In the genomic region with DNA sequence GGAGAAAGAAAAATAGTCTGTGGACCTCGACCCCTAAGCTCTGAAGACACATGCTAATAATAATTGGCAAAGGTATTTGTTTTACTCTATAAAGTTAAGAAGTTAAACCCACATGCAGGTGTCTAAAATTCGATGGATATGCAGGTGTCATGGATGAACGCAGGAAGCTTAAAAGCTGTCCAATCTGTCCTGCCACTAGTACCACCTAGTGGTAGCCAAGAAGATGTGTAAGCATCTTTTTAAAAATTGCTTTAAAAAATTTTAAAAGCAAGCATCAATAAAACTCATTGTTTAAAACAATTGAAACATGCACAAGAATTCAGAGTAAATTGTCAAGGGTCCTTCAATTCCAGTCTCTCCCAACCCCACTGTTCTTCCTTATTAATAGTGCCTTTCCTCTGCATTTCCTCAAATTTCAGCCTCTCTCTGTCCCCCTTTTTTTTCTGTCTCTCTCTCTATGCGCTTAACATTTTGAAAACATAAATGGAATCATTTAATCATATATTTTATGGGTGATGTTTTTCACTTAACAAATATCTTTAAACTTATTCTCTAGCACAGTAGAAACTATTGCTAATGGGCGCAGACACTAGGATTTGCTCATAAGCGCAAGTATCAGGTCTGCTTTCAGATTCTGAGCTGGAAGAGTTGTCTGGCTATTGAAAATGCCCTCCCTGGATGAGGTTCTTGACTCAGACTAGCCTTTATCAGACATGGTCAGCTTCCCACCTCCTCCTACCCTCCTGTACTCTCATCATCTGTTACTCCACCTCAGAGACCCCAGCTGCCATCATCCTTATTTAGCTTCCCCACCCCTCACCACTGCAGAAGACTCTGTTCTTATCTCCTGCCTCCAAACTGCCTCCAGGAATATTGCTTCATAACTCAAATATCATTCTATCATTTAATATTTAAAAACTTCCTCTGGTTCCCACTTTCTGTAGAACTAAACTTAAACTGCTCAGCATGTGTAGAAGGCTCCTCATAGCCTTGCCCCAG, we compare ENCODE assay signal across 8 cellular contexts. TPM values are rescaled to one million over a fixed set of nuclear protein-coding genes. Genes with fewer than 3 reads are reported as not detected.
DNase-seq lines count a peak whose midpoint lies in the region; ATAC-seq and TF ChIP-seq lines count a peak whose summit lies in the region.

No MANE protein-coding gene starts in this region.

- H3K27ac Mint-ChIP-seq in CD8-positive, alpha-beta memory T cell = no peak overlapping the region

- no peaks in the 10 kb centered on the region for H3K27me3 ChIP-seq in CD8-positive, alpha-beta memory T cell (ENCODE audit: insufficient read depth, low read length, poor library complexity, severe bottlenecking)

- ATAC-seq in left colon (peak; percentile 71), HG02571 (IDR thresholded peaks at IDR 0.05; ENCODE audit: unreplicated experiment) (no peak)

- no peaks in the 10 kb centered on the region for H3K36me3 ChIP-seq in CD8-positive, alpha-beta memory T cell (ENCODE audit: insufficient read depth, low read length)

- intact Hi-C loops in left colon (cut with DNase I, micrococcal nuclease) = loop anchor here in 1 of 2 donors (5.0 to 10.0 kb wide), 2 partner anchors 88 to 161 kb away; no protein-coding TSS in a partner anchor

- peak in 3 of 5 donors; percentile 2 to 40 (median 40) for DNase-seq in CD8-positive, alpha-beta memory T cell
- peak; percentile 24 for DNase-seq in NCI-H2171 (lab: John Stamatoyannopoulos, UW)
- DNase-seq in astrocyte of the hippocampus (ENCODE audit: low read depth, low spot score) = peak; percentile 50
- DNase-seq in left colon = no peak
- no peak for DNase-seq in putamen (ENCODE audit: low spot score)
- DNase-seq in islet precursor cell = no peak

- peaks cover 4% of the 10 kb centered on the region for H3K4me1 ChIP-seq in CD8-positive, alpha-beta memory T cell (ENCODE audit: insufficient read depth, low read length)

- CTCF ChIA-PET in CD8-positive, alpha-beta memory T cell (lab: Charles Lee) = interaction anchor here (0.6 to 6.0 kb wide), 14 partner anchors 9 to 161 kb away, joined by 3 to 53 read pairs (median 4); no protein-coding TSS in a partner anchor

- H3K9me3 ChIP-seq in CD8-positive, alpha-beta memory T cell (ENCODE audit: low read length) = no peaks in the 10 kb centered on the region

- POLR2A ChIA-PET in CD8-positive, alpha-beta memory T cell (lab: Charles Lee) = no interaction called here

- H3K27ac ChIP-seq in CD8-positive, alpha-beta memory T cell (ENCODE audit: low read depth, low read length) = no peak overlapping the region

- no peaks in the 10 kb centered on the region for H3K9me3 Mint-ChIP-seq in CD8-positive, alpha-beta memory T cell

- peak; percentile 67 for TF ChIP-seq CTCF in GM12874 (IDR thresholded peaks at IDR 0.05; ENCODE audit: insufficient read depth, low read depth, low read length)

- H3K4me3 Mint-ChIP-seq in CD8-positive, alpha-beta memory T cell = no peak overlapping the region

- no peaks in the 10 kb centered on the region for H3K36me3 Mint-ChIP-seq in CD8-positive, alpha-beta memory T cell

- peaks cover 0 to 7% (median 0%) of the 10 kb centered on the region in 3 donors for H3K4me1 Mint-ChIP-seq in CD8-positive, alpha-beta memory T cell

- H3K4me3 ChIP-seq in CD8-positive, alpha-beta memory T cell (ENCODE audit: low read length) = no peak overlapping the region

- H3K27me3 Mint-ChIP-seq in CD8-positive, alpha-beta memory T cell = peaks cover 11 to 28% of the 10 kb centered on the region in 2 donors

RNA-seq across cellular contexts. Expression of a gene that starts 30.8 kb away (rescaled TPM):
- total RNA-seq in CD8-positive, alpha-beta memory T cell = 10 to 100 TPM; 85.0 to 86.1 TPM
- 4.2 TPM for polyA plus RNA-seq in CD8-positive, alpha-beta memory T cell
- total RNA-seq in left colon = 10 to 100 TPM; 54.7 to 56.3 TPM

RNA-seq across cellular contexts. Expression of a gene that starts 36.6 kb away (rescaled TPM):
- total RNA-seq in CD8-positive, alpha-beta memory T cell = under 1 TPM in 1 of 2 experiments, not detected in 1; 0.11 TPM
- polyA plus RNA-seq in CD8-positive, alpha-beta memory T cell = not detected
- 1 to 10 TPM; 3.1 to 8.0 TPM for total RNA-seq in left colon

Comparison
In these comparisons a context has a peak if more than half of its experiments do, and no peak if none do; other contexts are left out.
1. DNase-seq: peak in CD8-positive, alpha-beta memory T cell (3 of 5), NCI-H2171 (single experiment) and astrocyte of the hippocampus (single experiment); none in left colon (0 of 2), putamen (single experiment) and islet precursor cell (single experiment).